Comparison of ENCODE assay signal across 13 cellular contexts in the genomic region with DNA sequence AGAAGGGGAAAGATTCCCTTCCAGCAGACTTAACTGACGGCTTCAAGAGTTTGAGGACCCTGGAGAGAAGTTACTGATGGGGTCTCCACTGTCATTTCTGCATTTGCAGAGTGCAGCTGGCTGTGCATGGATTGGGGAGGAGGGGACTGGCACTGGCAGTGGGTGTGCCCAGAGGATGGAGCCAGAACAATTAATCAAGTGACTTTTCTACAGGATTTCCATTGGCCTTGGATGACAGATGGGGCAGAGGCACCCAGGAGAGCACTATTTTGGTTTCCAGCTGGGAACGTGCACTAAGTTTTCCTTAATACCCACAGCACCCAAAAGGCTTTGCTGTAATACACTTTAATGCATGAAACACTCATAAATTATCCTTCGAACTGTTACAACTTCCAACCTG. TPM values are rescaled to one million over a fixed set of nuclear protein-coding genes. Genes with fewer than 3 reads are reported as not detected.
DNase-seq lines count a peak whose midpoint lies in the region; ATAC-seq and TF ChIP-seq lines count a peak whose summit lies in the region.
"Had no signal": no experiment of that assay in that cellular context is flagged by ENCODE, and none has a peak within 500 bp of the region (broad histone marks: within the 10 kb centered on the region; RNA-seq: fewer than 3 reads in every experiment).

No MANE protein-coding gene starts in this region.

- peaks cover 0 to 3% (median 0%) of the 10 kb centered on the region in 11 donors for H3K9me3 ChIP-seq in heart right ventricle
- H3K9me3 ChIP-seq in PC-9 (ENCODE audit: insufficient read depth, low read depth) = no peaks in the 10 kb centered on the region
- H3K9me3 ChIP-seq in hepatocyte (ENCODE audit: low read depth) = no peaks in the 10 kb centered on the region
- H3K9me3 ChIP-seq in MG63 = no peaks in the 10 kb centered on the region

- H3K4me3 Mint-ChIP-seq in type B pancreatic cell = peak overlapping the region; percentile 91
- H3K4me3 Mint-ChIP-seq: activated CD4-positive, alpha-beta T cell treated with anti-CD3 and anti-CD28 coated beads for 36 hours; IgD-negative memory B cell; T-cell had no signal

- no peak for ATAC-seq in heart right ventricle
- ATAC-seq: activated CD4-positive, alpha-beta T cell treated with anti-CD3 and anti-CD28 coated beads for 36 hours; activated T-cell treated with anti-CD3 and anti-CD28 coated beads, Interleukin-2, amount 50 U/mL, for 72 hours; T-cell had no signal

- POLR2A ChIA-PET in PC-9 (lab: Charles Lee; ENCODE audit: unreplicated experiment) = no interaction called here

- H4K20me1 ChIP-seq in PC-9 (ENCODE audit: insufficient read depth) (no peaks in the 10 kb centered on the region), hepatocyte (ENCODE audit: insufficient read depth, poor library complexity, severe bottlenecking) (no peaks in the 10 kb centered on the region)

- H2AFZ ChIP-seq in PC-9 (no peak overlapping the region), hepatocyte (no peak overlapping the region)

- 54 to 60% methylated on average over 3 of the region's 3 CpGs for WGBS in heart right ventricle, 2 donors
- 62% methylated on average over 3 of the region's 3 CpGs for WGBS in hepatocyte (ENCODE audit: low lambda C conversion rate, missing lambda C conversion rate)

- intact Hi-C loops in heart right ventricle (cut with DNase I) (loop anchor here in 4 of 10 donors (5.0 to 10.0 kb wide), 3 partner anchors 192 to 202 kb away; no protein-coding TSS in a partner anchor), cardiac septum (cut with DNase I) (loop anchor here (5.0 kb wide), 1 partner anchor 91 kb away; no protein-coding TSS in a partner anchor), PC-9 (cut with micrococcal nuclease; ENCODE audit: unreplicated experiment) (loop anchor here (5.0 kb wide), 3 partner anchors 91 to 159 kb away; no protein-coding TSS in a partner anchor)

- H3K27me3 Mint-ChIP-seq in type B pancreatic cell = peaks cover 35% of the 10 kb centered on the region

- H3K4me1 Mint-ChIP-seq in type B pancreatic cell (ENCODE audit: unreplicated experiment) = peaks cover 18% of the 10 kb centered on the region
- H3K4me1 Mint-ChIP-seq: activated CD4-positive, alpha-beta T cell treated with anti-CD3 and anti-CD28 coated beads for 36 hours; T-cell had no signal

- H3K4me3 ChIP-seq in heart right ventricle (peak overlapping the region in 9 of 10 donors; percentile 51 to 87 (median 70)), PC-9 (peak overlapping the region; percentile 93), hepatocyte (no peak overlapping the region), MG63 (no peak overlapping the region)

- no peaks in the 10 kb centered on the region; the same call in 1 of the 2 replicates for H3K9me2 ChIP-seq in PC-9 (ENCODE audit: insufficient read depth)
- H3K9me2 ChIP-seq in hepatocyte (replicated peaks; ENCODE audit: insufficient read depth) = no peaks in the 10 kb centered on the region

- H3K36me3 Mint-ChIP-seq in type B pancreatic cell = no peaks in the 10 kb centered on the region
- H3K36me3 Mint-ChIP-seq: IgD-negative memory B cell, T-cell had no signal

- H3K79me2 ChIP-seq in PC-9 (ENCODE audit: low read depth) = peaks cover 47% of the 10 kb centered on the region
- H3K79me2 ChIP-seq in hepatocyte = no peaks in the 10 kb centered on the region

- CTCF ChIA-PET in PC-9 (lab: Charles Lee) = no interaction called here

- H3K4me2 ChIP-seq in PC-9 (peak overlapping the region; percentile 98), hepatocyte (peak overlapping the region; percentile 100)

- H3K27me3 ChIP-seq in heart right ventricle (peaks cover 0 to 33% (median 7%) of the 10 kb centered on the region in 7 donors), PC-9 (ENCODE audit: insufficient read depth, low read depth) (no peaks in the 10 kb centered on the region), hepatocyte (peaks cover 22% of the 10 kb centered on the region), MG63 (no peaks in the 10 kb centered on the region)

- TSS peak; percentile 58 for BruUV-seq in PC-9 (replicated peaks; lab: Mats Ljungman, UMichigan)

- peaks cover 28% of the 10 kb centered on the region for H3F3A ChIP-seq in PC-9 (ENCODE audit: insufficient read depth, low read depth)

- peaks cover 13 to 84% (median 37%) of the 10 kb centered on the region in 9 donors for H3K4me1 ChIP-seq in heart right ventricle
- H3K4me1 ChIP-seq in PC-9 (replicated peaks; ENCODE audit: insufficient read depth) = peaks cover 49% of the 10 kb centered on the region
- H3K4me1 ChIP-seq in hepatocyte (ENCODE audit: insufficient read depth) = peaks cover 28% of the 10 kb centered on the region

- DNase-seq in heart right ventricle (no peak), cardiac septum (ENCODE audit: low spot score) (no peak), PC-9 (no peak), hepatocyte (ENCODE audit: low spot score) (no peak), type B pancreatic cell (ENCODE audit: extremely low spot score, unreplicated experiment) (no peak), MG63 (no peak), EL (no peak)
- DNase-seq in stimulated activated CD4-positive, alpha-beta T cell treated with anti-CD3 and anti-CD28 coated beads, Interleukin-15, amount 100 ng/mL, for 24 hours = no peak
- DNase-seq: activated CD4-positive, alpha-beta T cell treated with anti-CD3 and anti-CD28 coated beads for 36 hours; activated T-cell treated with anti-CD3 and anti-CD28 coated beads, Interleukin-2, amount 50 U/mL, for 72 hours; nucleus accumbens; T-cell had no signal

- H3K27ac Mint-ChIP-seq in type B pancreatic cell = peak overlapping the region; percentile 70
- H3K27ac Mint-ChIP-seq: activated CD4-positive, alpha-beta T cell treated with anti-CD3 and anti-CD28 coated beads for 36 hours; activated T-cell treated with anti-CD3 and anti-CD28 coated beads, Interleukin-2, amount 50 U/mL, for 72 hours; T-cell had no signal

- H3K9me3 Mint-ChIP-seq in type B pancreatic cell = no peaks in the 10 kb centered on the region
- H3K9me3 Mint-ChIP-seq: activated T-cell treated with anti-CD3 and anti-CD28 coated beads, Interleukin-2, amount 50 U/mL, for 72 hours; T-cell had no signal

- H3K36me3 ChIP-seq in heart right ventricle = no peaks in the 10 kb centered on the region
- H3K36me3 ChIP-seq in PC-9 (ENCODE audit: low read depth) = peaks cover 16% of the 10 kb centered on the region
- H3K36me3 ChIP-seq in hepatocyte (replicated peaks; ENCODE audit: insufficient read depth, low read depth) = no peaks in the 10 kb centered on the region
- no peaks in the 10 kb centered on the region for H3K36me3 ChIP-seq in MG63

- H3K27ac ChIP-seq in heart right ventricle (peak overlapping the region in 8 of 10 donors; percentile 4 to 89 (median 82)), PC-9 (0 out of 2 replicates have a peak overlapping the region, but pooled peaks have one; percentile 0), hepatocyte (no peak overlapping the region)

- TF ChIP-seq CTCF in heart right ventricle (IDR thresholded peaks at IDR 0.05) = no peak
- no peak for TF ChIP-seq CTCF in PC-9 (conservative IDR thresholded peaks at IDR 0.05)
- TF ChIP-seq CTCF in hepatocyte (IDR thresholded peaks at IDR 0.05; ENCODE audit: poor library complexity) = no peak
- no peak for TF ChIP-seq CTCF in type B pancreatic cell (conservative IDR thresholded peaks at IDR 0.05)

RNA-seq across cellular contexts. Expression of gene NGF, which starts 1.3 kb away (rescaled TPM):
- total RNA-seq in heart right ventricle (1 to 10 TPM; 1.8 to 5.3 (median 2.9) TPM), cardiac septum (2.1 TPM), PC-9 (2021) (5.5 and 9.7 TPM in 2 replicates), hepatocyte (0.37 and 0.64 TPM in 2 replicates), type B pancreatic cell (ENCODE audit: low replicate concordance) (2.9 and 3.3 TPM in 2 replicates)
- polyA plus RNA-seq in heart right ventricle (10 to 100 TPM in 1 of 2 donors, 1 to 10 TPM in 1; 5.9 to 21.6 TPM), hepatocyte (0.60 and 2.6 TPM in 2 replicates)
- 1.2 and 1.3 TPM in 2 replicates for total RNA-seq in MG63 (2014; rRNA removed; shearing (Covaris generic); ENCODE audit: low replicate concordance)
- total RNA-seq: activated CD4-positive, alpha-beta T cell treated with anti-CD3 and anti-CD28 coated beads for 36 hours; activated T-cell treated with anti-CD3 and anti-CD28 coated beads, Interleukin-2, amount 50 U/mL, for 72 hours; T-cell had no signal
- polyA plus RNA-seq: IgD-negative memory B cell had no signal

Comparison
In these comparisons a context has a peak if more than half of its experiments do, and no peak if none do; other contexts are left out.
1. H3K4me3 ChIP-seq: peak in heart right ventricle (9 of 10) and PC-9 (single experiment); none in hepatocyte (single experiment) and MG63 (single experiment).